Comparison of ENCODE assay signal across 32 cellular contexts in genomic region chr7:69862413-69863064, GRCh38.
"Had no signal": no experiment of that assay in that cellular context is flagged by ENCODE, and none has a peak within 500 bp of the region (broad histone marks: within the 10 kb centered on the region; RNA-seq: fewer than 3 reads in every experiment).

No MANE protein-coding gene starts in this region.

- DNase-seq: activated CD4-positive, alpha-beta T cell treated with anti-CD3 and anti-CD28 coated beads, Interleukin-2, amount 10 ng/mL, durations not matched to agents 24 days and 14 days; activated CD4-positive, alpha-beta T cell treated with anti-CD3 and anti-CD28 coated beads, Interleukin-2, amount 50 U/mL, for 4 hours; activated CD8-positive, alpha-beta T cell treated with anti-CD3 and anti-CD28 coated beads for 36 hours; activated effector memory CD4-positive, alpha-beta T cell treated with anti-CD3 and anti-CD28 coated beads, Interleukin-2, amount 50 U/mL, for 16 hours; activated naive CD4-positive, alpha-beta T cell; activated naive CD4-positive, alpha-beta T cell treated with anti-CD3 and anti-CD28 coated beads, Interleukin-2, amount 50 U/mL, for 16 hours; activated naive CD8-positive, alpha-beta T cell treated with anti-CD3 and anti-CD28 coated beads for 36 hours; activated T-cell treated with anti-CD3 and anti-CD28 coated beads, Interleukin-2, amount 50 U/mL, for 1 hour; activated T-cell treated with anti-CD3 and anti-CD28 coated beads, Interleukin-2, amount 50 U/mL, for 72 hours; amniotic stem cell; aorta; NCI-H1092 treated with DMSO at 0.1 percent for 48 hours; NCI-H1417; NCI-H146; NCI-H187; NCI-H2029 treated with DMSO at 0.1 percent for 48 hours; NCI-H2107; NCI-H2171 treated with DMSO at 0.1 percent for 48 hours; NCI-H345; NCI-H524 treated with DMSO at 0.1 percent for 48 hours; NCI-H748 treated with DMSO at 0.1 percent for 48 hours; NK-92 treated with Interleukin-12 subunit alpha and Interleukin-12 subunit beta, amount 100 ng/mL, for 24 hours; PC-9; SIG-M5 had no signal

- ATAC-seq: activated CD8-positive, alpha-beta T cell treated with anti-CD3 and anti-CD28 coated beads for 36 hours; activated T-cell treated with anti-CD3 and anti-CD28 coated beads, Interleukin-2, amount 50 U/mL, for 72 hours; activated T-helper 17 cell treated with anti-CD3 and anti-CD28 coated beads, Interleukin-2, amount 50 U/mL, for 72 hours; Right ventricle myocardium inferior had no signal

- H3K9me3 Mint-ChIP-seq: activated CD4-positive, alpha-beta T cell treated with anti-CD3 and anti-CD28 coated beads, Interleukin-2, amount 10 ng/mL, durations not matched to agents 24 days and 14 days; activated CD8-positive, alpha-beta T cell treated with anti-CD3 and anti-CD28 coated beads for 36 hours; activated naive CD8-positive, alpha-beta T cell treated with anti-CD3 and anti-CD28 coated beads for 36 hours; activated T-cell treated with anti-CD3 and anti-CD28 coated beads, Interleukin-2, amount 50 U/mL, for 72 hours; central memory CD8-positive, alpha-beta T cell; T-helper 1 cell treated with Interleukin-12 subunit alpha and Interleukin-12 subunit beta and Interleukin-4 antibody, amounts not matched to agents 30 μg/mL and 1 μg/mL, for 36 hours; T-helper 2 cell treated with Interferon-gamma antibody and Interleukin-4, amounts not matched to agents 5 μg/mL and 100 μg/mL, for 36 hours had no signal

- H3K36me3 ChIP-seq: cardiac muscle cell had no signal

- H3K36me3 Mint-ChIP-seq: activated naive CD8-positive, alpha-beta T cell treated with anti-CD3 and anti-CD28 coated beads for 36 hours had no signal

- H3K4me1 Mint-ChIP-seq: activated CD4-positive, alpha-beta T cell treated with anti-CD3 and anti-CD28 coated beads, Interleukin-2, amount 10 ng/mL, durations not matched to agents 24 days and 14 days; activated naive CD8-positive, alpha-beta T cell treated with anti-CD3 and anti-CD28 coated beads for 36 hours; activated T-helper 17 cell treated with anti-CD3 and anti-CD28 coated beads, Interleukin-2, amount 50 U/mL, for 72 hours; central memory CD8-positive, alpha-beta T cell had no signal

- H3K27ac Mint-ChIP-seq: activated CD4-positive, alpha-beta T cell treated with anti-CD3 and anti-CD28 coated beads, Interleukin-2, amount 10 ng/mL, durations not matched to agents 24 days and 14 days; activated CD8-positive, alpha-beta T cell treated with anti-CD3 and anti-CD28 coated beads for 36 hours; activated naive CD8-positive, alpha-beta T cell treated with anti-CD3 and anti-CD28 coated beads for 36 hours; activated T-cell treated with anti-CD3 and anti-CD28 coated beads, Interleukin-2, amount 50 U/mL, for 72 hours; activated T-helper 17 cell treated with anti-CD3 and anti-CD28 coated beads, Interleukin-2, amount 50 U/mL, for 72 hours; T-helper 1 cell treated with Interleukin-12 subunit alpha and Interleukin-12 subunit beta and Interleukin-4 antibody, amounts not matched to agents 30 μg/mL and 1 μg/mL, for 36 hours; T-helper 2 cell treated with Interferon-gamma antibody and Interleukin-4, amounts not matched to agents 5 μg/mL and 100 μg/mL, for 36 hours had no signal

- H3K4me3 Mint-ChIP-seq: activated CD4-positive, alpha-beta T cell treated with anti-CD3 and anti-CD28 coated beads, Interleukin-2, amount 10 ng/mL, durations not matched to agents 24 days and 14 days; activated CD8-positive, alpha-beta T cell treated with anti-CD3 and anti-CD28 coated beads for 36 hours; activated naive CD8-positive, alpha-beta T cell treated with anti-CD3 and anti-CD28 coated beads for 36 hours; activated T-cell treated with anti-CD3 and anti-CD28 coated beads, Interleukin-2, amount 50 U/mL, for 72 hours; activated T-helper 17 cell treated with anti-CD3 and anti-CD28 coated beads, Interleukin-2, amount 50 U/mL, for 72 hours; central memory CD8-positive, alpha-beta T cell; T-helper 1 cell treated with Interleukin-12 subunit alpha and Interleukin-12 subunit beta and Interleukin-4 antibody, amounts not matched to agents 30 μg/mL and 1 μg/mL, for 36 hours; T-helper 2 cell treated with Interferon-gamma antibody and Interleukin-4, amounts not matched to agents 5 μg/mL and 100 μg/mL, for 36 hours had no signal

- H3K27me3 ChIP-seq: cardiac muscle cell had no signal

- H3K4me3 ChIP-seq: cardiac muscle cell, PC-9 had no signal

- H3K27me3 Mint-ChIP-seq: activated CD4-positive, alpha-beta T cell treated with anti-CD3 and anti-CD28 coated beads, Interleukin-2, amount 10 ng/mL, durations not matched to agents 24 days and 14 days had no signal

- H3K27ac ChIP-seq: cardiac muscle cell, KMS-11, PC-9, RWPE1 had no signal
